In genomic region chr4:4810778-4811177, GRCh38 we compare ENCODE assay signal across 10 cellular contexts.
"Had no signal": no experiment of that assay in that cellular context is flagged by ENCODE, and none has a peak within 500 bp of the region (broad histone marks: within the 10 kb centered on the region; RNA-seq: fewer than 3 reads in every experiment).

No MANE protein-coding gene starts in this region.

- H3K9me3 Mint-ChIP-seq: HFFc6 had no signal

- H3K27ac ChIP-seq: HL-60, KMS-11 had no signal

- H3K4me2 ChIP-seq: KMS-11 had no signal

- H3K4me1 Mint-ChIP-seq: IgD-negative memory B cell had no signal

- H3K9me3 ChIP-seq: HAP-1 had no signal

- H3K4me3 Mint-ChIP-seq: HFFc6 had no signal

- H3K4me3 ChIP-seq: HAP-1 had no signal

- H3K36me3 Mint-ChIP-seq: IgD-negative memory B cell had no signal

- H3K9ac ChIP-seq: KMS-11 had no signal

- H3K27ac Mint-ChIP-seq: HFFc6, IgD-negative memory B cell had no signal

- H3K4me1 ChIP-seq: HAP-1 had no signal

- DNase-seq: GOT3, H7, HFFc6, KBM-7 had no signal

- ATAC-seq: HCT116, HepG2 had no signal

- H3K36me3 ChIP-seq: HAP-1 had no signal
